Comparison of ENCODE assay signal across 1 cellular context in genomic region chr6:21278078-21278790, GRCh38.
TF ChIP-seq lines count a peak whose summit lies in the region.

No MANE protein-coding gene starts in this region.

TF ChIP-seq in GM23338, 12 proteins besides CTCF, POLR2A, EP300 and RAD21 (continued from another document):
- no peak for TF ChIP-seq ZNF462 (CRISPR knock-in tag; IDR thresholded peaks at IDR 0.05)
- no peak for TF ChIP-seq ETS1 (IDR thresholded peaks at IDR 0.05)
- TF ChIP-seq POLR2AphosphoS5 (IDR thresholded peaks at IDR 0.05; ENCODE audit: low read depth): no peak
